Comparison of ENCODE assay signal across 1 cellular context in genomic region chr14:86221000-86221399, GRCh38.
TF ChIP-seq lines count a peak whose summit lies in the region.

No MANE protein-coding gene starts in this region.

TF ChIP-seq in GM23338, 12 proteins besides CTCF, POLR2A, EP300 and RAD21:
- TF ChIP-seq ZNF462 (CRISPR knock-in tag; IDR thresholded peaks at IDR 0.05) (peak; percentile 83), ZNF114 (CRISPR knock-in tag; IDR thresholded peaks at IDR 0.05) (0 out of 2 replicates have a peak, but pooled peaks have one; percentile 11), POLR2AphosphoS5 (IDR thresholded peaks at IDR 0.05; ENCODE audit: low read depth) (no peak)
TF ChIP-seq in GM23338: peak in this region for 2.
